25 cellular contexts compared by ENCODE assay signal in the genomic region with DNA sequence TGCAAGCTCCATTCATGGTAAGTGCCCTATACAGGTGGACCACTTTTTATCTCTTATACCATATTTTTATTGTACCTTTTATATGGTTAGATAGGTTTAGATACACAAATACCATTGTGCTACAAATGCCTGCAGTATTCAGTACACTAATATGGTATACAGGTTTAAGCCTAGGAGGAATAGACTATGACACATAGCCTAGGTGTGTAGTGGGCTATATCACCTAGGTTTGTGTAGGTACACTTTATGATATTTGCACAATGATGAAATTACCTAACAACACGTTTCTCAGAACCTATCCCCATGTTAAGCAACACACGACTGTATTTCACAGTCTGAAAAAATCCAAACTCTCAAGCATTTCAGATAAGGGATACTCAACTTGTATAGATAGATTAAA. TPM values are rescaled to one million over a fixed set of nuclear protein-coding genes. Genes with fewer than 3 reads are reported as not detected.
A peak's percentile ranks its signal among the peaks of the same experiment; 100 is the strongest.
DNase-seq lines count a peak whose midpoint lies in the region; ATAC-seq, FAIRE-seq and TF ChIP-seq lines count a peak whose summit lies in the region.
"Had no signal": no experiment of that assay in that cellular context is flagged by ENCODE, and none has a peak within 500 bp of the region (broad histone marks: within the 10 kb centered on the region; RNA-seq: fewer than 3 reads in every experiment).

No MANE protein-coding gene starts in this region.

- peak; percentile 23 for DNase-seq in hepatocyte (ENCODE audit: low spot score)
- DNase-seq in mucosa of descending colon: no peak
- no peak for DNase-seq in hypothalamus (lab: John Stamatoyannopoulos, UW)
- no peak for DNase-seq in GM03348 (ENCODE audit: low spot score)
- DNase-seq in GOT3 (lab: John Stamatoyannopoulos, UW): no peak
- DNase-seq: 8988T; ACHN; BE2C; C1 segment of cervical spinal cord; CD4-positive, alpha-beta memory T cell; CD4-positive, CD25-positive, alpha-beta regulatory T cell; CD8-positive, alpha-beta memory T cell; COR-L47; DMS 273 treated with DMSO at 0.1 percent for 48 hours; DMS153; DMS53; DMS79; DND-41; EL; GDM1 had no signal

- intact Hi-C loops in mucosa of descending colon (cut with DNase I, micrococcal nuclease): no loop called here

- peak; percentile 58 for FAIRE-seq in colon (lab: Jason Lieb, UNC)
- FAIRE-seq: GM12891 had no signal

- peak overlapping the region; percentile 29 for H3K27ac ChIP-seq in hepatocyte
- H3K27ac ChIP-seq: BLaER1 had no signal

- no peak overlapping the region for H3K4me2 ChIP-seq in hepatocyte
- H3K4me2 ChIP-seq: BLaER1 had no signal

- H3K4me1 ChIP-seq in hepatocyte (ENCODE audit: insufficient read depth): no peaks in the 10 kb centered on the region
- H3K4me1 ChIP-seq in mucosa of descending colon (ENCODE audit: low read depth): no peaks in the 10 kb centered on the region
- H3K4me1 ChIP-seq: BE2C, BLaER1 had no signal

- H3K4me3 ChIP-seq in hepatocyte (no peak overlapping the region), mucosa of descending colon (no peak overlapping the region)
- H3K4me3 ChIP-seq: BLaER1 had no signal

- H3K9me2 ChIP-seq in hepatocyte (replicated peaks; ENCODE audit: insufficient read depth): no peaks in the 10 kb centered on the region

- no peaks in the 10 kb centered on the region for H3K79me2 ChIP-seq in hepatocyte

- H3K36me3 ChIP-seq in hepatocyte (replicated peaks; ENCODE audit: insufficient read depth, low read depth) (no peaks in the 10 kb centered on the region), mucosa of descending colon (ENCODE audit: low read depth) (no peaks in the 10 kb centered on the region)
- H3K36me3 ChIP-seq: BE2C, BLaER1 had no signal

- TF ChIP-seq CTCF in hepatocyte (IDR thresholded peaks at IDR 0.05; ENCODE audit: poor library complexity) (no peak), mucosa of descending colon (IDR thresholded peaks at IDR 0.05) (no peak)

- H3K9me3 ChIP-seq in hepatocyte (ENCODE audit: low read depth) (no peaks in the 10 kb centered on the region), mucosa of descending colon (no peaks in the 10 kb centered on the region)
- H3K9me3 ChIP-seq: BE2C, BLaER1 had no signal

- peak; percentile 97 for ATAC-seq in mucosa of descending colon

- no peaks in the 10 kb centered on the region for H4K20me1 ChIP-seq in hepatocyte (ENCODE audit: insufficient read depth, poor library complexity, severe bottlenecking)
- H4K20me1 ChIP-seq: BLaER1 had no signal

- H2AFZ ChIP-seq in hepatocyte: no peak overlapping the region

- WGBS in hepatocyte (ENCODE audit: low lambda C conversion rate, missing lambda C conversion rate): 39% methylated on average over 2 of the region's 2 CpGs

- no peaks in the 10 kb centered on the region for H3K27me3 ChIP-seq in hepatocyte
- H3K27me3 ChIP-seq: BLaER1 had no signal

RNA-seq across cellular contexts. Expression of a gene that starts 9.6 kb away (rescaled TPM):
- total RNA-seq in hepatocyte: 0.08 and 0.67 TPM in 2 replicates
- polyA plus RNA-seq in hepatocyte: 0.06 and 0.11 TPM in 2 replicates
- total RNA-seq in mucosa of descending colon: 1 to 10 TPM in 1 of 3 donors, under 1 TPM in 1, not detected in 1; 0.55 to 1.3 TPM
- total RNA-seq: CD4-positive, alpha-beta memory T cell; CD4-positive, CD25-positive, alpha-beta regulatory T cell; G401 had no signal
- polyA plus RNA-seq: AG04450; CD4-positive, alpha-beta memory T cell; CD4-positive, CD25-positive, alpha-beta regulatory T cell; CD8-positive, alpha-beta memory T cell had no signal

RNA-seq across cellular contexts. Expression of a gene that starts 41.1 kb away (rescaled TPM):
- total RNA-seq in hepatocyte (7.6 and 8.2 TPM in 2 replicates), mucosa of descending colon (10 to 100 TPM in 1 of 3 donors, 1 to 10 TPM in 2; 1.2 to 32.9 (median 5.8) TPM)
- 6.0 and 7.0 TPM in 2 replicates for polyA plus RNA-seq in hepatocyte
